31 cellular contexts compared by ENCODE assay signal in the genomic region with DNA sequence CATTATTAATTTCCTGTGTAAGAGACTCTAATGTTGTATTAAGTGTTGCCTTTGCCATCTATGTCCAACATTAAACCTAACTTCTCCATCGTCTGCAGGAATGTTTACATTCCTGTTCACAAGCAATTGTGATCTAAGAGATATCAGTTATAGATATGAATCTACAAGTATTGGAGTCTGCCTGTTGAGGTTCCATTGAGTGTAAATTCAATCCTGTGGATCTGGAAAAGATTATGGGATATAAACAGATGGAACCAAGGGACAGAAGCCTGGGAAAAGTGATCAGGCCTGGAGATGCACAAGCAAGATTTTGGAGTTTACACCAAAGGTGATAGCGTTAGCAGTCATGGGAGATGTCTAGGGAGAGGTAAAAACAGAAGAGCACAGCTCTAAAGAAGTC.
"Had no signal": no experiment of that assay in that cellular context is flagged by ENCODE, and none has a peak within 500 bp of the region (broad histone marks: within the 10 kb centered on the region; RNA-seq: fewer than 3 reads in every experiment).

No MANE protein-coding gene starts in this region.

- H3K36me3 ChIP-seq: brain microvascular endothelial cell, esophagus squamous epithelium, gastroesophageal sphincter, heart right ventricle, WERI-Rb-1 had no signal

- H3K4me1 ChIP-seq: esophagus squamous epithelium, gastroesophageal sphincter, heart right ventricle had no signal

- H3K4me3 Mint-ChIP-seq: activated B cell treated with CpG ODN at 0.5 μM for 24 hours; activated CD8-positive, alpha-beta T cell treated with anti-CD3 and anti-CD28 coated beads for 36 hours; activated naive CD8-positive, alpha-beta T cell; activated T-cell treated with anti-CD3 and anti-CD28 coated beads, Interleukin-2, amount 50 U/mL, for 4 hours; activated T-helper 17 cell treated with anti-CD3 and anti-CD28 coated beads, Interleukin-2, amount 50 U/mL, for 72 hours; central memory CD8-positive, alpha-beta T cell; dendritic cell treated with granulocyte-macrophage colony-stimulating factor and Interleukin-4, amounts not matched to agents 40 ng/mL and 50 ng/mL, for 4 days; effector memory CD8-positive, alpha-beta T cell; T-helper 17 cell; T-helper 2 cell treated with Interferon-gamma antibody and Interleukin-4, amounts not matched to agents 5 μg/mL and 100 μg/mL, for 36 hours had no signal

- H3K36me3 Mint-ChIP-seq: activated naive CD8-positive, alpha-beta T cell had no signal

- H3K27me3 Mint-ChIP-seq: activated CD8-positive, alpha-beta T cell treated with anti-CD3 and anti-CD28 coated beads for 36 hours; dendritic cell treated with granulocyte-macrophage colony-stimulating factor and Interleukin-4, amounts not matched to agents 40 ng/mL and 50 ng/mL, for 4 days had no signal

- H3K4me3 ChIP-seq: coronary artery, esophagus squamous epithelium, gastroesophageal sphincter, heart right ventricle had no signal

- ATAC-seq: activated CD4-positive, CD25-positive, alpha-beta regulatory T cell treated with anti-CD3 and anti-CD28 coated beads, Interleukin-2, amount 50 U/mL, for 24 hours; activated CD8-positive, alpha-beta T cell treated with anti-CD3 and anti-CD28 coated beads for 36 hours; activated T-cell treated with anti-CD3 and anti-CD28 coated beads, Interleukin-2, amount 50 U/mL, for 4 hours; activated T-helper 17 cell treated with anti-CD3 and anti-CD28 coated beads, Interleukin-2, amount 50 U/mL, for 72 hours; effector memory CD8-positive, alpha-beta T cell; gastroesophageal sphincter; heart right ventricle; T-helper 17 cell had no signal

- H3K9me3 ChIP-seq: esophagus squamous epithelium, gastroesophageal sphincter, heart right ventricle had no signal

- H3K9me3 Mint-ChIP-seq: activated B cell treated with CpG ODN at 0.5 μM for 24 hours; activated CD8-positive, alpha-beta T cell treated with anti-CD3 and anti-CD28 coated beads for 36 hours; activated T-cell treated with anti-CD3 and anti-CD28 coated beads, Interleukin-2, amount 50 U/mL, for 4 hours; effector memory CD8-positive, alpha-beta T cell; T-helper 2 cell treated with Interferon-gamma antibody and Interleukin-4, amounts not matched to agents 5 μg/mL and 100 μg/mL, for 36 hours had no signal

- H3K27ac Mint-ChIP-seq: activated B cell treated with CpG ODN at 0.5 μM for 24 hours; activated CD8-positive, alpha-beta T cell treated with anti-CD3 and anti-CD28 coated beads for 36 hours; activated naive CD8-positive, alpha-beta T cell; activated T-helper 17 cell treated with anti-CD3 and anti-CD28 coated beads, Interleukin-2, amount 50 U/mL, for 72 hours; dendritic cell treated with granulocyte-macrophage colony-stimulating factor and Interleukin-4, amounts not matched to agents 40 ng/mL and 50 ng/mL, for 4 days; effector memory CD8-positive, alpha-beta T cell; T-helper 17 cell; T-helper 2 cell treated with Interferon-gamma antibody and Interleukin-4, amounts not matched to agents 5 μg/mL and 100 μg/mL, for 36 hours had no signal

- DNase-seq: activated B cell treated with CpG ODN at 0.5 μM for 24 hours; activated CD4-positive, alpha-beta T cell treated with anti-CD3 and anti-CD28 coated beads for 48 hours; activated CD4-positive, alpha-beta T cell treated with anti-CD3 and anti-CD28 coated beads, Interleukin-2, amount 50 U/mL, for 1 hour; activated CD4-positive, alpha-beta T cell treated with anti-CD3 and anti-CD28 coated beads, Interleukin-2, amount 50 U/mL, for 48 hours; activated CD8-positive, alpha-beta memory T cell treated with anti-CD3 and anti-CD28 coated beads for 24 hours; activated CD8-positive, alpha-beta T cell treated with anti-CD3 and anti-CD28 coated beads for 36 hours; activated effector memory CD4-positive, alpha-beta T cell treated with Interleukin-2 at 50 U/mL for 16 hours; activated gamma-delta T cell treated with Interleukin-2 at 50 U/mL for 16 hours; activated naive CD4-positive, alpha-beta T cell treated with anti-CD3 and anti-CD28 coated beads, Interleukin-2, amount 50 U/mL, for 16 hours; activated naive CD4-positive, alpha-beta T cell treated with Interleukin-2 at 50 U/mL for 16 hours; activated T-cell treated with anti-CD3 and anti-CD28 coated beads, Interleukin-2, amount 50 U/mL, for 4 hours; amniotic stem cell; anterior cingulate cortex; brain microvascular endothelial cell; effector CD4-positive, alpha-beta T cell; effector memory CD8-positive, alpha-beta T cell; esophagus squamous epithelium; foreskin melanocyte; heart right ventricle; T-helper 17 cell; T1000; WERI-Rb-1 had no signal

- H3K4me1 Mint-ChIP-seq: activated B cell treated with CpG ODN at 0.5 μM for 24 hours; activated T-helper 17 cell treated with anti-CD3 and anti-CD28 coated beads, Interleukin-2, amount 50 U/mL, for 72 hours; central memory CD8-positive, alpha-beta T cell; T-helper 17 cell had no signal

- H3K27ac ChIP-seq: brain microvascular endothelial cell, coronary artery, epithelial cell of prostate, esophagus squamous epithelium, gastroesophageal sphincter, heart right ventricle, WERI-Rb-1 had no signal

- H3K27me3 ChIP-seq: brain microvascular endothelial cell, esophagus squamous epithelium, gastroesophageal sphincter, heart right ventricle had no signal
